In the genomic region with DNA sequence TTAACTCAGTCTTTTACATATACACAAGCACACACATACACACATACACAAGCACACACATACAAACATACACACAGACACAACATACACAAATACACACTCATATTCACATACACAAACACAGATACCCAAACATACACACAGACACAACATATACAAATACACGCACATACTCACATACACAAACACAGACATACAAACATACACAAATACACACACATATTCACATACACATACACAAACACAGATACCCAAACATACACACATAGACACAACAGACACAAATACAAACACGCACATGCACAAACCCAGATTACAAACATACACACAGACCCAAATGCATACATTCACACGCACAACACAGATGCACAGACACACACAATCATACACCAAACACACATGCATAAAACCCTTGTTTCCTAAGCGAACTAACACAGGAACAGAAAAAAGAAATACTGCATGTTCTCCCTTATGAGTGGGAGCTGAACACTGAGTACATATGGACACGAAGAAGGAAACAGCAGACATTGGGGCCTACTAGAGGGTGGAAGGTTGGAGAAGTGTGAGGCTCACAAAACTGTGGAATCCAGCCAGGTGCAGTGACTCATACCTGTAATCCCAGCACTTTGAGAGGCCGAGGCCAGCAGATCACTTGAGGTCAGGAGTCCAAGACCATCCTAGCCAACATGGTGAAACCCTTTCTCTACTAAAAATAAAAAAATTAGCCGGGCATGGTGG, we compare ENCODE assay signal across 11 cellular contexts. TPM values are rescaled to one million over a fixed set of nuclear protein-coding genes. Genes with fewer than 3 reads are reported as not detected.
A peak's percentile ranks its signal among the peaks of the same experiment; 100 is the strongest.
DNase-seq lines count a peak whose midpoint lies in the region; ATAC-seq and TF ChIP-seq lines count a peak whose summit lies in the region.
"Had no signal": no experiment of that assay in that cellular context is flagged by ENCODE, and none has a peak within 500 bp of the region (broad histone marks: within the 10 kb centered on the region; RNA-seq: fewer than 3 reads in every experiment).

No MANE protein-coding gene starts in this region.

- 84% methylated on average over 6 of the region's 7 CpGs for WGBS in mammary epithelial cell (ENCODE audit: low coverage, missing lambda C conversion rate)

- in situ Hi-C loops in mammary epithelial cell (cut with MboI; ENCODE audit: low sequenced_read_pairs in 2 of 2), result loop anchor here (10.0 to 25.0 kb wide), 3 partner anchors 149 to 439 kb away; partner anchors contain the start of gene C6orf89 (in 2 of the 2)

- H4K20me1 ChIP-seq in mammary epithelial cell (ENCODE audit: insufficient read depth, low read length), result no peaks in the 10 kb centered on the region

- intact Hi-C loops in mammary epithelial cell (cut with micrococcal nuclease), result no loop called here
- intact Hi-C loops in naive thymus-derived CD4-positive, alpha-beta T cell (cut with micrococcal nuclease), result no loop called here

- ATAC-seq in naive thymus-derived CD4-positive, alpha-beta T cell, result no peak
- ATAC-seq in GM21619 (IDR thresholded peaks at IDR 0.05; ENCODE audit: unreplicated experiment), result no peak
- no peak for ATAC-seq in HG03442 (IDR thresholded peaks at IDR 0.05; ENCODE audit: unreplicated experiment)

- no peaks in the 10 kb centered on the region for H3K79me2 ChIP-seq in mammary epithelial cell (ENCODE audit: insufficient read depth, low read length)

- H3K27ac Mint-ChIP-seq in naive thymus-derived CD4-positive, alpha-beta T cell, result peak overlapping the region in 8 of 9 donors; percentile 1 to 89 (median 15)

- H3K4me1 ChIP-seq in mammary epithelial cell (ENCODE audit: insufficient read depth, low read length), result peaks cover 7% of the 10 kb centered on the region
- peaks cover 39 to 47% of the 10 kb centered on the region in 2 donors for H3K4me1 ChIP-seq in naive thymus-derived CD4-positive, alpha-beta T cell (ENCODE audit: control insufficient read depth in 2 of 2, insufficient read depth in 2 of 2, low read length in 2 of 2)

- no peak overlapping the region for H3K4me3 ChIP-seq in MG63
- H3K4me3 ChIP-seq in mammary epithelial cell (replicated peaks in 1 of 3; ENCODE audit: insufficient read depth in 1 of 3, low read depth in 2 of 3, low read length in 3 of 3), result no peak overlapping the region
- no peak overlapping the region for H3K4me3 ChIP-seq in naive thymus-derived CD4-positive, alpha-beta T cell (ENCODE audit: low read length)

- H3K36me3 ChIP-seq in MG63 (no peaks in the 10 kb centered on the region), mammary epithelial cell (ENCODE audit: insufficient read depth, low read length) (no peaks in the 10 kb centered on the region)
- no peaks in the 10 kb centered on the region for H3K36me3 ChIP-seq in naive thymus-derived CD4-positive, alpha-beta T cell (ENCODE audit: control insufficient read depth in 2 of 3, insufficient read depth in 3 of 3, low read length in 3 of 3)

- H3K27me3 ChIP-seq in MG63 (no peaks in the 10 kb centered on the region), mammary epithelial cell (ENCODE audit: insufficient read depth, low read length) (no peaks in the 10 kb centered on the region)
- H3K27me3 ChIP-seq in naive thymus-derived CD4-positive, alpha-beta T cell (ENCODE audit: control insufficient read depth in 2 of 2, insufficient read depth in 2 of 2, low read length in 2 of 2), result no peaks in the 10 kb centered on the region

- H3K36me3 Mint-ChIP-seq in naive thymus-derived CD4-positive, alpha-beta T cell, result peaks cover 0 to 8% (median 0%) of the 10 kb centered on the region in 5 donors

- H3K27ac ChIP-seq in mammary epithelial cell (ENCODE audit: insufficient read depth, low read depth, low read length), result no peak overlapping the region
- no peak overlapping the region for H3K27ac ChIP-seq in naive thymus-derived CD4-positive, alpha-beta T cell (ENCODE audit: low read depth, low read length)

- DNase-seq in EL (peak; percentile 41), MG63 (peak; percentile 83), mammary epithelial cell (peak; percentile 55), OCI-M2 (lab: John Stamatoyannopoulos, UW; ENCODE audit: unreplicated experiment) (no peak), NCI-H524 treated with DMSO at 0.1 percent for 48 hours (lab: John Stamatoyannopoulos, UW) (no peak)
- DNase-seq in naive thymus-derived CD4-positive, alpha-beta T cell, result no peak
- DNase-seq: aorta, NCI-H2081, occipital lobe had no signal

- no peak overlapping the region for H3K9ac ChIP-seq in mammary epithelial cell (ENCODE audit: insufficient read depth, low read length)

- TF ChIP-seq CTCF in mammary epithelial cell (conservative IDR thresholded peaks at IDR 0.05 in 1 of 2, IDR thresholded peaks at IDR 0.05 in 1 of 2; ENCODE audit: extremely low read depth in 1 of 2, insufficient read depth in 1 of 2, low read depth in 1 of 2, low read length in 2 of 2), result no peak

- H3K9me3 ChIP-seq in MG63, result no peaks in the 10 kb centered on the region
- H3K9me3 ChIP-seq in mammary epithelial cell (replicated peaks; ENCODE audit: insufficient read depth, low read length), result no peaks in the 10 kb centered on the region
- H3K9me3 ChIP-seq in naive thymus-derived CD4-positive, alpha-beta T cell (ENCODE audit: control insufficient read depth in 2 of 3, low read length in 3 of 3), result no peaks in the 10 kb centered on the region

- BruUV-seq in mammary epithelial cell (replicated peaks; lab: Mats Ljungman, UMichigan), result no TSS peak

- POLR2A ChIA-PET in naive thymus-derived CD4-positive, alpha-beta T cell (lab: Charles Lee), result interaction anchor here (0.7 to 10.2 kb wide), 3 partner anchors 21 to 181 kb away, joined by 3 to 89 read pairs (median 9); no protein-coding TSS in a partner anchor

- no peak overlapping the region for H3K4me2 ChIP-seq in mammary epithelial cell (ENCODE audit: insufficient read depth, low read depth, low read length)

- H3K9me3 Mint-ChIP-seq in naive thymus-derived CD4-positive, alpha-beta T cell, result no peaks in the 10 kb centered on the region

- H3K27me3 Mint-ChIP-seq in naive thymus-derived CD4-positive, alpha-beta T cell, result no peaks in the 10 kb centered on the region

- peaks cover 37 to 70% (median 61%) of the 10 kb centered on the region in 7 donors for H3K4me1 Mint-ChIP-seq in naive thymus-derived CD4-positive, alpha-beta T cell

- no peak overlapping the region for H2AFZ ChIP-seq in mammary epithelial cell (ENCODE audit: low read depth, low read length)

- CTCF ChIA-PET in mammary epithelial cell (lab: Charles Lee; ENCODE audit: low non-redundant PET), result no interaction called here
- CTCF ChIA-PET in naive thymus-derived CD4-positive, alpha-beta T cell (lab: Charles Lee), result interaction anchor here (0.6 to 21.5 kb wide), 7 partner anchors 17 to 1468 kb away, joined by 3 to 639 read pairs (median 4); no protein-coding TSS in a partner anchor

- dilution Hi-C loops in mammary epithelial cell (cut with HindIII; ENCODE audit: low sequenced_read_pairs), result no loop called here

- H3K4me3 Mint-ChIP-seq in naive thymus-derived CD4-positive, alpha-beta T cell, result peak overlapping the region in 2 of 10 donors; percentile 3 to 19

RNA-seq across cellular contexts. Expression of gene PIM1, which starts 34.2 kb away (rescaled TPM):
- total RNA-seq in MG63 (2014; rRNA removed; shearing (Covaris generic); ENCODE audit: low replicate concordance), result 13.0 and 18.9 TPM in 2 replicates
- 10 to 100 TPM in 1 of 2 donors, 1 to 10 TPM in 1; 4.7 to 29.6 TPM for total RNA-seq in mammary epithelial cell
- 6.3 TPM for polyA plus RNA-seq in mammary epithelial cell
- 11.7 TPM for polyA minus RNA-seq in mammary epithelial cell
- total RNA-seq in naive thymus-derived CD4-positive, alpha-beta T cell, result 100 to 1,000 TPM; 100 to 550 (median 172) TPM
- polyA plus RNA-seq in naive thymus-derived CD4-positive, alpha-beta T cell, result 100 to 1,000 TPM; 249 to 304 TPM

RNA-seq across cellular contexts. Expression of gene TBC1D22B, which starts 53.4 kb away (rescaled TPM):
- 2.4 and 4.4 TPM in 2 replicates for total RNA-seq in MG63 (2014; rRNA removed; shearing (Covaris generic); ENCODE audit: low replicate concordance)
- total RNA-seq in mammary epithelial cell, result 10 to 100 TPM in 1 of 2 donors, 1 to 10 TPM in 1; 9.3 to 10.4 TPM
- 5.7 TPM for polyA plus RNA-seq in mammary epithelial cell
- polyA minus RNA-seq in mammary epithelial cell, result 8.7 TPM
- total RNA-seq in naive thymus-derived CD4-positive, alpha-beta T cell, result 10 to 100 TPM in 2 of 5 experiments, 1 to 10 TPM in 3; 8.3 to 23.5 (median 9.5) TPM
- 10 to 100 TPM in 1 of 2 donors, 1 to 10 TPM in 1; 7.7 to 10.7 TPM for polyA plus RNA-seq in naive thymus-derived CD4-positive, alpha-beta T cell

RNA-seq across cellular contexts. Expression of gene TMEM217, which starts 53.8 kb away (rescaled TPM):
- total RNA-seq in MG63 (2014; rRNA removed; shearing (Covaris generic); ENCODE audit: low replicate concordance), result 0.17 and 0.36 TPM in 2 replicates
- 1 to 10 TPM; 1.7 to 4.2 TPM for total RNA-seq in mammary epithelial cell
- polyA plus RNA-seq in mammary epithelial cell, result 1.1 TPM
- polyA minus RNA-seq in mammary epithelial cell, result 5.6 TPM
- 1 to 10 TPM in 2 of 5 experiments, under 1 TPM in 1, not detected in 2; 0.78 to 2.8 (median 1.6) TPM for total RNA-seq in naive thymus-derived CD4-positive, alpha-beta T cell
- polyA plus RNA-seq in naive thymus-derived CD4-positive, alpha-beta T cell, result under 1 TPM; 0.28 to 0.34 TPM

Comparison
In these comparisons a context has a peak if more than half of its experiments do, and no peak if none do; other contexts are left out.
1. DNase-seq: peak in EL (single experiment), MG63 (single experiment) and mammary epithelial cell (single experiment); none in naive thymus-derived CD4-positive, alpha-beta T cell (0 of 9), OCI-M2 (single experiment) and NCI-H524 treated with DMSO at 0.1 percent for 48 hours (single experiment).